Comparison of ENCODE assay signal across 21 cellular contexts in the genomic region with DNA sequence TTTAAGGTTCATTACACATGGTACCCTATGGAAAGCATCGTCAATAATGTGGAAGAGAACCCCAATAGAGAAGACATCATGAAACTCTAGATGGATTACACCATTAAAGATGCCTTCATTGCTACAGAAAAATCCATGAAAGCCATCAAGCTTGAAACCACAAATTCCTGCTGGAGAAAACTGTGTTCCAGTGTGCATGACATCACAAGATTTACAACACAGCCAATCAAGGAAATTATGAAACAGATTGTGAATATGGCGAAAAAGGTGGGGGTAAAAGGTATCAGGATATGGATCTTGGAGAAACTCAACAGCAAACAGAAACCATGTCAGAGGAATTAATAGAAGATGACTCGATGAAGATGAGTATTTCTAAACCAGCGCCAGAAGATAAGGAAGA.
A peak's percentile ranks its signal among the peaks of the same experiment; 100 is the strongest.
DNase-seq lines count a peak whose midpoint lies in the region; ATAC-seq, FAIRE-seq and TF ChIP-seq lines count a peak whose summit lies in the region.
"Had no signal": no experiment of that assay in that cellular context is flagged by ENCODE, and none has a peak within 500 bp of the region (broad histone marks: within the 10 kb centered on the region; RNA-seq: fewer than 3 reads in every experiment).

No MANE protein-coding gene starts in this region.

- peak overlapping the region; percentile 24 for H3K27ac Mint-ChIP-seq in stimulated activated naive CD8-positive, alpha-beta T cell treated with anti-CD3 and anti-CD28 coated beads, Interleukin-15, Interleukin-2, amounts not matched to agents 100 ng/mL and 50 ng/mL, for 24 hours
- H3K27ac Mint-ChIP-seq: CD4-positive, alpha-beta memory T cell; HFFc6 had no signal

- no peak overlapping the region for H3K27ac ChIP-seq in colonic mucosa
- H3K27ac ChIP-seq: A549 had no signal

- TF ChIP-seq CTCF in colonic mucosa (IDR thresholded peaks at IDR 0.05) = no peak

- peaks cover 4% of the 10 kb centered on the region for H3K9me3 Mint-ChIP-seq in stimulated activated naive CD8-positive, alpha-beta T cell treated with anti-CD3 and anti-CD28 coated beads, Interleukin-15, Interleukin-2, amounts not matched to agents 100 ng/mL and 50 ng/mL, for 24 hours

- intact Hi-C loops in colonic mucosa (cut with DNase I) = no loop called here

- no peak for ATAC-seq in stimulated activated naive CD8-positive, alpha-beta T cell treated with anti-CD3 and anti-CD28 coated beads, Interleukin-15, Interleukin-2, amounts not matched to agents 100 U/mL and 50 U/mL, for 24 hours
- ATAC-seq: A549 had no signal

- H3K9me3 ChIP-seq in colonic mucosa = no peaks in the 10 kb centered on the region
- H3K9me3 ChIP-seq: A549, HAP-1 had no signal

- H3K4me1 Mint-ChIP-seq in stimulated activated naive CD8-positive, alpha-beta T cell treated with anti-CD3 and anti-CD28 coated beads, Interleukin-15, Interleukin-2, amounts not matched to agents 100 ng/mL and 50 ng/mL, for 24 hours (ENCODE audit: low read depth) = peaks cover 14% of the 10 kb centered on the region
- H3K4me1 Mint-ChIP-seq: CD4-positive, alpha-beta memory T cell had no signal

- no peaks in the 10 kb centered on the region for H3K36me3 Mint-ChIP-seq in stimulated activated naive CD8-positive, alpha-beta T cell treated with anti-CD3 and anti-CD28 coated beads, Interleukin-15, Interleukin-2, amounts not matched to agents 100 ng/mL and 50 ng/mL, for 24 hours (ENCODE audit: low read depth)
- H3K36me3 Mint-ChIP-seq: CD4-positive, alpha-beta memory T cell had no signal

- no peak overlapping the region for H3K4me3 ChIP-seq in colonic mucosa
- H3K4me3 ChIP-seq: A549, HAP-1 had no signal

- FAIRE-seq in RCC 7860 (lab: Jason Lieb, UNC) = no peak
- FAIRE-seq: A549, G401.6, GM19239, H54 had no signal

- H3K27me3 Mint-ChIP-seq in stimulated activated naive CD8-positive, alpha-beta T cell treated with anti-CD3 and anti-CD28 coated beads, Interleukin-15, Interleukin-2, amounts not matched to agents 100 ng/mL and 50 ng/mL, for 24 hours = no peaks in the 10 kb centered on the region
- H3K27me3 Mint-ChIP-seq: CD4-positive, alpha-beta memory T cell had no signal

- H3K9ac ChIP-seq in colonic mucosa (ENCODE audit: low read depth in 2 of 2, low read length in 2 of 2) = no peak overlapping the region

- no peak for DNase-seq in stimulated activated naive CD8-positive, alpha-beta T cell treated with anti-CD3 and anti-CD28 coated beads, Interleukin-15, Interleukin-2, amounts not matched to agents 100 U/mL and 50 U/mL, for 24 hours
- DNase-seq in RCC 7860 (ENCODE audit: low spot score) (peak; percentile 8), glomerular visceral epithelial cell (ENCODE audit: extremely low spot score) (peak; percentile 63), renal cortical epithelial cell (ENCODE audit: low read depth) (peak; percentile 52), colonic mucosa (no peak)
- no peak for DNase-seq in central memory CD4-positive, alpha-beta T cell
- no peak for DNase-seq in stimulated activated CD4-positive, alpha-beta T cell treated with anti-CD3 and anti-CD28 coated beads, Interleukin-12 subunit alpha, Interleukin-12 subunit beta, amount 100 ng/mL, for 4 hours
- DNase-seq: 8988T; C1 segment of cervical spinal cord; CD4-positive, alpha-beta memory T cell; COR-L47; DMS153; DND-41; GOT3; HFFc6 had no signal

- no peaks in the 10 kb centered on the region for H3K36me3 ChIP-seq in colonic mucosa
- H3K36me3 ChIP-seq: HAP-1 had no signal

- no peaks in the 10 kb centered on the region for H3K27me3 ChIP-seq in colonic mucosa

- no peak overlapping the region for H3K4me3 Mint-ChIP-seq in stimulated activated naive CD8-positive, alpha-beta T cell treated with anti-CD3 and anti-CD28 coated beads, Interleukin-15, Interleukin-2, amounts not matched to agents 100 ng/mL and 50 ng/mL, for 24 hours
- H3K4me3 Mint-ChIP-seq: CD4-positive, alpha-beta memory T cell; HFFc6 had no signal

- no peaks in the 10 kb centered on the region for H3K4me1 ChIP-seq in colonic mucosa
- H3K4me1 ChIP-seq: A549, HAP-1 had no signal

Comparison
In these comparisons a context has a peak if more than half of its experiments do, and no peak if none do; other contexts are left out.
1. DNase-seq: peak in RCC 7860 (single experiment), glomerular visceral epithelial cell (single experiment) and renal cortical epithelial cell (single experiment); none in stimulated activated naive CD8-positive, alpha-beta T cell treated with anti-CD3 and anti-CD28 coated beads, Interleukin-15, Interleukin-2, amounts not matched to agents 100 U/mL and 50 U/mL, for 24 hours (single experiment), central memory CD4-positive, alpha-beta T cell (single experiment), stimulated activated CD4-positive, alpha-beta T cell treated with anti-CD3 and anti-CD28 coated beads, Interleukin-12 subunit alpha, Interleukin-12 subunit beta, amount 100 ng/mL, for 4 hours (single experiment) and colonic mucosa (single experiment).